Comparison of ENCODE assay signal across 8 cellular contexts in the genomic region with DNA sequence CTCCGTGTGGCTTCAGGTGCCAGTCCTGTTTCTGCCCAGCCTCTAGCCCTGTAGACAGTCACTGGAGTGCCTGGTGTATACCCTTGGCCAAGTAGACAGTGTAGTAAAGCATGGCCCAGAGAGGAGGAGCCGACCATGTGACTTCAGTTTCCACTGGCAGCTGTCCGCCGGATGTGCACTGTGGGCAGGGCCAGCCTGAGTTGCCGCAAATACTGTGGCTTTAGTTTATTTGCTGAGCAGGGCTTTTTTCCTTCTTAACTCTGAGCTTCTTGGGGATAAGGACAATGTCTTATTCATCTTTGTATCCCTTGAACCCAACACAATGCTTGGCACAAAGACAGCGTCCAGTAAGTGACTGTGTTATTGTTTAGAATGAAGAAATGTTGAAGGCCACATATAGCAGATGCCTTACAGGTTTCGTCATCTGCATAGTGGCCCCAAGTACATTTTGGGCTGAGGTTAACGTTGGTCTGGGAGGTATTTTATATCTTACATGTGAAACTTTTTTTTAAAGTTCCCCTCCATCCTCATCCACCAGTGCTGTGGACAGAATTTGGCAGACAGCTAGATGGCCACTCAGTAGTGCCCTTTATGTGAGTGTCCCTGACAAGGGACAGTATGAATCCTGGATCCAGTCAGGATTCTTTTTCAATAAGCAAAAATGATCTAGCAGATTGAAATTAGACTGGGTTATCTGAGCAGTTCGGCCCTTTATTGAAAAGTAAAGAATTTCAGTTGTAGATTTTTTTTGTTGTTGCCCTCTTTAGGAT. TPM values are rescaled to one million over a fixed set of nuclear protein-coding genes. Genes with fewer than 3 reads are reported as not detected.
A peak's percentile ranks its signal among the peaks of the same experiment; 100 is the strongest.
DNase-seq lines count a peak whose midpoint lies in the region; ATAC-seq, FAIRE-seq and TF ChIP-seq lines count a peak whose summit lies in the region.

No MANE protein-coding gene starts in this region.

- POLR2A ChIA-PET in endothelial cell of umbilical vein (lab: Charles Lee), result no interaction called here

- H3K23ac ChIP-seq in neuronal stem cell (ENCODE audit: low read depth, low read length, poor library complexity), result no peak overlapping the region

- H2AFZ ChIP-seq in endothelial cell of umbilical vein (ENCODE audit: low read depth, low read length) (no peak overlapping the region), neuronal stem cell (ENCODE audit: low read length) (no peak overlapping the region)

- no peak overlapping the region for H2BK15ac ChIP-seq in neuronal stem cell (ENCODE audit: low read length)

- H4K8ac ChIP-seq in neuronal stem cell (ENCODE audit: low read depth, low read length), result no peak overlapping the region

- H3K9ac ChIP-seq in endothelial cell of umbilical vein (replicated peaks; ENCODE audit: extremely low read depth, insufficient read depth, low read length), result peak overlapping the region; percentile 29
- peak overlapping the region; percentile 1 for H3K9ac ChIP-seq in neuronal stem cell (ENCODE audit: low read depth, low read length, poor library complexity)

- peaks cover 10% of the 10 kb centered on the region for H3K79me2 ChIP-seq in endothelial cell of umbilical vein (ENCODE audit: control insufficient read depth, insufficient read depth, low read length)

- H3K27ac ChIP-seq in endothelial cell of umbilical vein (ENCODE audit: insufficient read depth, low read depth, low read length), result peak overlapping the region; percentile 38
- H3K27ac ChIP-seq in neuronal stem cell (replicated peaks; ENCODE audit: low read length), result no peak overlapping the region
- H3K27ac ChIP-seq in thoracic aorta, result peak overlapping the region; percentile 36 to 59

- no peaks in the 10 kb centered on the region for H3K9me1 ChIP-seq in endothelial cell of umbilical vein (replicated peaks; ENCODE audit: control insufficient read depth, extremely low read depth, insufficient read depth, low read length)

- no peaks in the 10 kb centered on the region for H4K20me1 ChIP-seq in endothelial cell of umbilical vein (replicated peaks; ENCODE audit: control insufficient read depth, extremely low read depth, insufficient read depth, low read length)

- no peak overlapping the region for H4K91ac ChIP-seq in neuronal stem cell (ENCODE audit: low read depth, low read length, poor library complexity)

- CTCF ChIA-PET in endothelial cell of umbilical vein (lab: Charles Lee), result interaction anchor here (0.7 to 1.0 kb wide), 2 partner anchors 21 to 43 kb away, joined by 3 to 6 read pairs; no protein-coding TSS in a partner anchor

- DNase-seq in AG08395 (ENCODE audit: low spot score) (peak; percentile 77), endothelial cell of umbilical vein (ENCODE audit: low read depth, low spot score) (peak; percentile 85), neuronal stem cell (ENCODE audit: low spot score) (no peak), thoracic aorta (ENCODE audit: low spot score) (no peak), NCI-H2171 treated with DMSO at 0.1 percent for 48 hours (lab: John Stamatoyannopoulos, UW) (no peak)
- DNase-seq in activated CD4-positive, alpha-beta T cell treated with anti-CD3 and anti-CD28 coated beads, Interleukin-2, amount 50 U/mL, for 1 hour, result peak; percentile 21

- H2BK120ac ChIP-seq in neuronal stem cell (ENCODE audit: low read depth, low read length), result no peak overlapping the region

- TF ChIP-seq CTCF in endothelial cell of umbilical vein (IDR thresholded peaks at IDR 0.05; ENCODE audit: extremely low read depth in 1 of 2, insufficient read depth in 1 of 2, low read depth in 1 of 2, low read length in 2 of 2), result no peak
- no peak for TF ChIP-seq CTCF in thoracic aorta (IDR thresholded peaks at IDR 0.05)

- H3K79me1 ChIP-seq in neuronal stem cell (ENCODE audit: low read depth, low read length), result no peaks in the 10 kb centered on the region

- BruUV-seq in endothelial cell of umbilical vein (replicated peaks; lab: Mats Ljungman, UMichigan), result no TSS peak

- no peak for TF ChIP-seq POLR2A in endothelial cell of umbilical vein (IDR thresholded peaks at IDR 0.05; ENCODE audit: low read depth, low read length)

- ATAC-seq in GM19452 (IDR thresholded peaks at IDR 0.05; ENCODE audit: unreplicated experiment) (peak; percentile 98), HG03565 (IDR thresholded peaks at IDR 0.05; ENCODE audit: unreplicated experiment) (peak; percentile 76), thoracic aorta (ENCODE audit: insufficient number of reproducible peaks, low FRiP score, low read depth) (peak; percentile 51)

- FAIRE-seq in endothelial cell of umbilical vein (lab: Jason Lieb, UNC), result peak; percentile 82

- no peak overlapping the region for H3K4ac ChIP-seq in neuronal stem cell (ENCODE audit: low read length)

- no CpG with 5 or more reads among the region's 9 CpGs for WGBS in neuronal stem cell (ENCODE audit: extremely low coverage in 2 of 2, insufficient read length in 2 of 2, insufficient replicate concordance in 1 of 2), 2 donors

- no peak overlapping the region for H3K4me3 ChIP-seq in endothelial cell of umbilical vein (replicated peaks in 1 of 3; ENCODE audit: insufficient read depth in 1 of 3, low read depth in 1 of 3, low read length in 3 of 3)
- H3K4me3 ChIP-seq in neuronal stem cell (ENCODE audit: low read length in 2 of 2), result no peak overlapping the region
- H3K4me3 ChIP-seq in thoracic aorta, result peak overlapping the region; percentile 35

- H2AK5ac ChIP-seq in neuronal stem cell (ENCODE audit: low read depth, low read length), result no peak overlapping the region

- peak overlapping the region; percentile 10 for H3K4me2 ChIP-seq in endothelial cell of umbilical vein (ENCODE audit: insufficient read depth, low read length)
- no peak overlapping the region for H3K4me2 ChIP-seq in neuronal stem cell (ENCODE audit: insufficient read depth, low read length, poor library complexity, severe bottlenecking)

- no peak overlapping the region for H3K14ac ChIP-seq in neuronal stem cell (ENCODE audit: low read length)

- H3K18ac ChIP-seq in neuronal stem cell (ENCODE audit: low read length), result no peak overlapping the region

- no peak overlapping the region for H2BK12ac ChIP-seq in neuronal stem cell (ENCODE audit: low read length)

- dilution Hi-C loops in endothelial cell of umbilical vein (cut with MboI; ENCODE audit: extremely low pct_ligation_motif_present, low sequenced_read_pairs), result no loop called here

- intact Hi-C loops in endothelial cell of umbilical vein (cut with micrococcal nuclease), result loop anchor here (1.0 kb wide), 1 partner anchor 13 kb away; no protein-coding TSS in a partner anchor

- peaks cover 43% of the 10 kb centered on the region for H3K4me1 ChIP-seq in endothelial cell of umbilical vein (ENCODE audit: control insufficient read depth, extremely low read depth, insufficient read depth, low read length)
- peaks cover 13 to 21% of the 10 kb centered on the region in 2 donors for H3K4me1 ChIP-seq in neuronal stem cell (ENCODE audit: control insufficient read depth in 2 of 2, insufficient read depth in 1 of 2, low read depth in 1 of 2, low read length in 2 of 2)
- peaks cover 66 to 85% of the 10 kb centered on the region in 2 donors for H3K4me1 ChIP-seq in thoracic aorta (ENCODE audit: control insufficient read depth in 1 of 2, low read depth in 2 of 2)

- no peak overlapping the region for H2BK5ac ChIP-seq in neuronal stem cell (ENCODE audit: low read length)

- H3K27me3 ChIP-seq in endothelial cell of umbilical vein (ENCODE audit: control insufficient read depth in 2 of 2, insufficient read depth in 2 of 2, low read length in 2 of 2), result no peaks in the 10 kb centered on the region
- no peaks in the 10 kb centered on the region for H3K27me3 ChIP-seq in neuronal stem cell (ENCODE audit: control insufficient read depth in 3 of 3, insufficient read depth in 3 of 3, low read depth in 1 of 3, low read length in 3 of 3)
- H3K27me3 ChIP-seq in thoracic aorta (replicated peaks; ENCODE audit: insufficient read depth), result no peaks in the 10 kb centered on the region

- H3K9me3 ChIP-seq in endothelial cell of umbilical vein (replicated peaks; ENCODE audit: control insufficient read depth, insufficient read depth, low read length) (no peaks in the 10 kb centered on the region), neuronal stem cell (replicated peaks in 1 of 2; ENCODE audit: control insufficient read depth in 2 of 2, insufficient read depth in 1 of 2, low read depth in 1 of 2, low read length in 2 of 2) (no peaks in the 10 kb centered on the region), thoracic aorta (no peaks in the 10 kb centered on the region)

- H3K36me3 ChIP-seq in endothelial cell of umbilical vein (ENCODE audit: control insufficient read depth in 2 of 2, extremely low read depth in 1 of 2, insufficient read depth in 2 of 2, low read length in 2 of 2) (peaks cover 6 to 9% of the 10 kb centered on the region in 2 experiments), neuronal stem cell (replicated peaks in 1 of 2; ENCODE audit: control insufficient read depth in 2 of 2, insufficient read depth in 2 of 2, low read length in 2 of 2) (peaks cover 0 to 32% of the 10 kb centered on the region in 2 donors), thoracic aorta (peaks cover 15% of the 10 kb centered on the region)

RNA-seq across cellular contexts. Expression of a gene that starts 40.6 kb away (rescaled TPM):
- not detected in 2 replicates for total RNA-seq in endothelial cell of umbilical vein
- polyA plus RNA-seq in endothelial cell of umbilical vein, result not detected in 2 replicates
- not detected in 2 replicates for polyA plus RNA-seq in endothelial cell of umbilical vein (2011; cell fraction: cytosol; rRNA removed)
- not detected in 2 replicates for polyA plus RNA-seq in endothelial cell of umbilical vein (2011; cell fraction: nucleus; rRNA removed)
- not detected in 2 replicates for polyA plus RNA-seq in endothelial cell of umbilical vein (2012)
- polyA minus RNA-seq in endothelial cell of umbilical vein, result not detected in 2 replicates
- not detected for polyA minus RNA-seq in endothelial cell of umbilical vein (2011; cell fraction: cytosol; rRNA and poly(A)+ RNA removed)
- polyA minus RNA-seq in endothelial cell of umbilical vein (2011; cell fraction: nucleus; rRNA and poly(A)+ RNA removed), result not detected in 2 replicates
- not detected for polyA plus RNA-seq in neuronal stem cell (2013, experiment 1 of 2)
- not detected for polyA plus RNA-seq in neuronal stem cell (2013, experiment 2 of 2)
- 1 to 10 TPM in 1 of 2 donors, under 1 TPM in 1; 0.41 to 1.3 TPM for total RNA-seq in thoracic aorta

RNA-seq across cellular contexts. Expression of a gene that starts 52.8 kb away (rescaled TPM):
- total RNA-seq in endothelial cell of umbilical vein (43.6 and 46.0 TPM in 2 replicates), thoracic aorta (100 to 1,000 TPM; 123 to 268 TPM)
- polyA plus RNA-seq in endothelial cell of umbilical vein, result 70.3 and 94.1 TPM in 2 replicates
- 42.5 and 43.8 TPM in 2 replicates for polyA plus RNA-seq in endothelial cell of umbilical vein (2011; cell fraction: cytosol; rRNA removed)
- polyA plus RNA-seq in endothelial cell of umbilical vein (2011; cell fraction: nucleus; rRNA removed), result 24.0 and 26.9 TPM in 2 replicates
- 39.9 and 52.8 TPM in 2 replicates for polyA plus RNA-seq in endothelial cell of umbilical vein (2012)
- 89.3 and 94.0 TPM in 2 replicates for polyA minus RNA-seq in endothelial cell of umbilical vein
- polyA minus RNA-seq in endothelial cell of umbilical vein (2011; cell fraction: cytosol; rRNA and poly(A)+ RNA removed), result 11.5 TPM
- 22.3 and 22.4 TPM in 2 replicates for polyA minus RNA-seq in endothelial cell of umbilical vein (2011; cell fraction: nucleus; rRNA and poly(A)+ RNA removed)
- polyA plus RNA-seq in neuronal stem cell (2013, experiment 1 of 2), result 20.1 TPM
- 20.2 TPM for polyA plus RNA-seq in neuronal stem cell (2013, experiment 2 of 2)

RNA-seq across cellular contexts. Expression of a gene that starts 57.5 kb away (rescaled TPM):
- total RNA-seq in endothelial cell of umbilical vein, result 16.2 and 16.9 TPM in 2 replicates
- 16.5 and 26.0 TPM in 2 replicates for polyA plus RNA-seq in endothelial cell of umbilical vein
- 31.4 and 33.6 TPM in 2 replicates for polyA plus RNA-seq in endothelial cell of umbilical vein (2011; cell fraction: cytosol; rRNA removed)
- polyA plus RNA-seq in endothelial cell of umbilical vein (2011; cell fraction: nucleus; rRNA removed), result 11.1 and 12.2 TPM in 2 replicates
- polyA plus RNA-seq in endothelial cell of umbilical vein (2012), result 21.4 and 21.8 TPM in 2 replicates
- polyA minus RNA-seq in endothelial cell of umbilical vein, result 12.5 and 14.9 TPM in 2 replicates
- polyA minus RNA-seq in endothelial cell of umbilical vein (2011; cell fraction: cytosol; rRNA and poly(A)+ RNA removed), result 4.8 TPM
- polyA minus RNA-seq in endothelial cell of umbilical vein (2011; cell fraction: nucleus; rRNA and poly(A)+ RNA removed), result 8.4 and 9.4 TPM in 2 replicates
- polyA plus RNA-seq in neuronal stem cell (2013, experiment 1 of 2), result 10.3 TPM
- polyA plus RNA-seq in neuronal stem cell (2013, experiment 2 of 2), result 11.4 TPM
- total RNA-seq in thoracic aorta, result 10 to 100 TPM; 35.2 to 38.7 TPM

Comparison
In these comparisons a context has a peak if more than half of its experiments do, and no peak if none do; other contexts are left out.
1. DNase-seq: peak in AG08395 (single experiment), activated CD4-positive, alpha-beta T cell treated with anti-CD3 and anti-CD28 coated beads, Interleukin-2, amount 50 U/mL, for 1 hour (single experiment) and endothelial cell of umbilical vein (single experiment); none in neuronal stem cell (single experiment), thoracic aorta (single experiment) and NCI-H2171 treated with DMSO at 0.1 percent for 48 hours (single experiment).
2. Peak in every context shown above with its lines, with median percentiles within 50 percentile points of each other: ATAC-seq.